Comparison of ENCODE assay signal across 13 cellular contexts in the genomic region with DNA sequence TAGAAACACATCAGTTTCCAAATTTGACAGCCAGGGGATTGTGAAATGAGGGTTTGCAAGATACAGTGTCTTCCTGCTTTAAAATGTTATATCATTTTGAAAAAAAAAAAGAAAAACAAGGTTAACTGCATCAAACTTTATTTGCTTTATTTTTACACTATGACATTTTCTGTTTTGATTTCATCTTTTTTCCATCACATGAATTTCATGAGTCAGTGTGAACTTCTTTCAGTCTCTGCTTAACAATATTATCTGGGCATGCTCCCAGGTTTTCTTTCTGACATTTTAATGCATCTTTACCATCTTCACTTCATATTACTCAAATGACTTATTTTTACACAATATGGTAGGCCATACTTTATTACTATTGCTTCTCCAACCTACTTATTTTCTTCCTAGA. TPM values are rescaled to one million over a fixed set of nuclear protein-coding genes. Genes with fewer than 3 reads are reported as not detected.
DNase-seq lines count a peak whose midpoint lies in the region; ATAC-seq, FAIRE-seq and TF ChIP-seq lines count a peak whose summit lies in the region.
"Had no signal": no experiment of that assay in that cellular context is flagged by ENCODE, and none has a peak within 500 bp of the region (broad histone marks: within the 10 kb centered on the region; RNA-seq: fewer than 3 reads in every experiment).

No MANE protein-coding gene starts in this region.

- in situ Hi-C loops in GM12878 (cut with MboI) = loop anchor here (25.0 kb wide), 1 partner anchor 1495 kb away; no protein-coding TSS in a partner anchor

- SMC1A ChIA-PET in GM12878 (lab: Charles Lee; ENCODE audit: uncharacterized antibody, unreplicated experiment) = interaction anchor here (1.0 to 12.8 kb wide), 11 partner anchors 9 to 164 kb away, joined by 3 to 325 read pairs (median 17); partner anchors contain the start of gene HINT3

- H3K4me1 ChIP-seq in A549 (peaks cover 59% of the 10 kb centered on the region), GM12878 (ENCODE audit: control insufficient read depth, insufficient read depth, low read length) (peaks cover 32% of the 10 kb centered on the region)

- H3K9me3 ChIP-seq in A549 (no peaks in the 10 kb centered on the region), GM12878 (replicated peaks; ENCODE audit: control insufficient read depth, insufficient read depth, low read length) (no peaks in the 10 kb centered on the region)
- H3K9me3 ChIP-seq: Caco-2 had no signal

- no peak overlapping the region for H2AFZ ChIP-seq in GM12878 (ENCODE audit: control insufficient read depth, low read depth, low read length)

- H4K20me1 ChIP-seq in GM12878 (ENCODE audit: control insufficient read depth, insufficient read depth) = no peaks in the 10 kb centered on the region

- intact Hi-C loops in GM12878 (cut with micrococcal nuclease; ENCODE audit: unreplicated experiment) = loop anchor here (5.0 kb wide), 2 partner anchors 40 to 65 kb away; no protein-coding TSS in a partner anchor

- TF ChIP-seq CTCF in A549 (IDR thresholded peaks at IDR 0.05) = no peak
- no peak for TF ChIP-seq CTCF in GM12878 (IDR thresholded peaks at IDR 0.05 in 2 of 3, conservative IDR thresholded peaks at IDR 0.05 in 1 of 3; ENCODE audit: control insufficient read depth in 2 of 3, extremely low read depth in 1 of 3, insufficient read depth in 1 of 3, low read depth in 3 of 3, low read length in 3 of 3)

- no peak overlapping the region for H3K27ac ChIP-seq in A549
- H3K27ac ChIP-seq in GM12878 (ENCODE audit: control insufficient read depth, insufficient read depth) = peak overlapping the region; percentile 58; the same call in 1 of the 2 replicates
- peak overlapping the region; percentile 22 for H3K27ac ChIP-seq in layer of hippocampus (ENCODE audit: low read depth, low read length)

- TF ChIP-seq POLR2A in A549 (IDR thresholded peaks at IDR 0.05; ENCODE audit: low read length) = no peak
- no peak for TF ChIP-seq POLR2A in GM12878 (IDR thresholded peaks at IDR 0.05; ENCODE audit: low read depth, low read length)

- peaks cover 69% of the 10 kb centered on the region for H3K79me2 ChIP-seq in GM12878 (ENCODE audit: control insufficient read depth, insufficient read depth, low read length)

- ATAC-seq in A549 (no peak), GM12878 (no peak)
- ATAC-seq: Panc1 had no signal

- TF ChIP-seq EP300 in A549 (IDR thresholded peaks at IDR 0.05) (no peak), GM12878 (IDR thresholded peaks at IDR 0.05; ENCODE audit: borderline replicate concordance in 1 of 2, control insufficient read depth in 1 of 2, low read depth in 2 of 2, low read length in 2 of 2) (no peak)

- POLR2A ChIA-PET in A549 (lab: Yijun Ruan, JAX) (no interaction called here), GM12878 (lab: Charles Lee) (interaction anchor here (0.6 to 7.4 kb wide), 8 partner anchors 11 to 166 kb away, joined by 4 to 55 read pairs (median 5); no protein-coding TSS in a partner anchor)

- H3K4me2 ChIP-seq in A549 (peak overlapping the region; percentile 81), GM12878 (ENCODE audit: control insufficient read depth, insufficient read depth) (peak overlapping the region; percentile 81)

- no peaks in the 10 kb centered on the region for H3K36me3 ChIP-seq in GM12878 (ENCODE audit: control insufficient read depth in 2 of 2, insufficient read depth in 2 of 2, low read length in 1 of 2)

- no TSS peak for BruUV-seq in GM12878 (replicated peaks; lab: Mats Ljungman, UMichigan)

- RAD21 ChIA-PET in GM12878 (lab: Charles Lee; ENCODE audit: unreplicated experiment) = interaction anchor here (1.0 to 11.2 kb wide), 11 partner anchors 9 to 491 kb away, joined by 3 to 185 read pairs (median 8); partner anchors contain the start of gene HDDC2

- FAIRE-seq in A549 (lab: Jason Lieb, UNC) = no peak
- FAIRE-seq in GM19239 (lab: Jason Lieb, UNC) = peak; percentile 77
- FAIRE-seq in GM12878 (lab: Jason Lieb, UNC) = no peak
- FAIRE-seq in urothelium cell line (lab: Jason Lieb, UNC) = no peak

- no peak for TF ChIP-seq RAD21 in A549 (conservative IDR thresholded peaks at IDR 0.05 in 1 of 2, IDR thresholded peaks at IDR 0.05 in 1 of 2)
- TF ChIP-seq RAD21 in GM12878 (IDR thresholded peaks at IDR 0.05; ENCODE audit: insufficient read depth, low read depth, low read length) = no peak

- H3K4me3 ChIP-seq in A549 = 0 out of 3 replicates have a peak overlapping the region, but pooled peaks have one; percentile 81
- H3K4me3 ChIP-seq in GM12878 = peak overlapping the region; percentile 91

- H3K9ac ChIP-seq in GM12878 (ENCODE audit: control insufficient read depth, insufficient read depth, low read length) = no peak overlapping the region

- no peak for DNase-seq in A549 (ENCODE audit: low read depth in 1 of 2, low spot score in 1 of 2)
- no peak for DNase-seq in GM19239 (ENCODE audit: insufficient read length, low spot score)
- no peak for DNase-seq in GM12878 (ENCODE audit: low read depth, low spot score)
- DNase-seq in urothelium cell line (ENCODE audit: low spot score) = no peak
- no peak for DNase-seq in NCI-H1417 treated with DMSO at 0.1 percent for 48 hours (lab: John Stamatoyannopoulos, UW)
- no peak for DNase-seq in anterior cingulate cortex (lab: John Stamatoyannopoulos, UW)
- DNase-seq in stimulated activated CD4-positive, alpha-beta T cell treated with anti-CD3 and anti-CD28 coated beads, Interleukin-4, amount 100 ng/mL, for 1 hour = no peak
- DNase-seq: activated CD8-positive, alpha-beta memory T cell treated with anti-CD3 and anti-CD28 coated beads for 24 hours; Caco-2; MM.1S; stimulated activated CD4-positive, alpha-beta T cell treated with anti-CD3 and anti-CD28 coated beads, Interleukin-4, amount 100 ng/mL, for 24 hours had no signal

- CTCF ChIA-PET in A549 (lab: Yijun Ruan, JAX) = interaction anchor here (1.1 to 3.2 kb wide), 3 partner anchors 82 to 182 kb away, joined by 3 to 24 read pairs (median 4); no protein-coding TSS in a partner anchor
- CTCF ChIA-PET in GM12878 (lab: Yijun Ruan, JAX) = interaction anchor here (0.7 to 23.8 kb wide), 20 partner anchors 8 to 322 kb away, joined by 3 to 505 read pairs (median 9); partner anchors contain the start of gene HINT3

- H3K27me3 ChIP-seq in GM12878 (replicated peaks in 1 of 2; ENCODE audit: control insufficient read depth in 2 of 2, insufficient read depth in 2 of 2, low read length in 1 of 2) (no peaks in the 10 kb centered on the region), layer of hippocampus (ENCODE audit: control insufficient read depth, insufficient read depth, low read length) (no peaks in the 10 kb centered on the region)

TF ChIP-seq in A549, 52 proteins besides CTCF, POLR2A, EP300 and RAD21 (continues in another document):
- no peak for TF ChIP-seq ZSCAN20 (CRISPR knock-in tag; IDR thresholded peaks at IDR 0.05)

RNA-seq across cellular contexts. Expression of gene NCOA7, which starts 1.9 kb away (rescaled TPM):
- 154 and 195 TPM in 2 replicates for polyA plus RNA-seq in A549 (2011; rRNA removed)
- polyA plus RNA-seq in A549 (2012; cell fraction: cytosol; rRNA removed) = 70.9 and 72.3 TPM in 2 replicates
- polyA plus RNA-seq in A549 (2012; cell fraction: nucleus; rRNA removed) = 50.6 and 56.7 TPM in 2 replicates
- polyA plus RNA-seq in A549 (2017; fragmentation: RNase III; extraction: RNeasy Plus Mini Kit Qiagen cat#74134 plus additional on column Dnase treatment) = 60.3 to 74.1 TPM (median 66.4 TPM) in 3 replicates
- 278 and 281 TPM in 2 replicates for polyA minus RNA-seq in A549 (2011; rRNA and poly(A)+ RNA removed)
- total RNA-seq in GM12878 (2013; cell fraction: nucleolus; rRNA removed) = 24.6 and 31.1 TPM in 2 replicates
- 24.5 and 29.8 TPM in 2 replicates for total RNA-seq in GM12878 (2014; rRNA removed)
- 43.8 and 44.9 TPM in 2 replicates for total RNA-seq in GM12878 (2014; rRNA removed; fragmentation: Illumina TruSeq; extraction: Trizol)
- total RNA-seq in GM12878 (2021) = 46.1 and 50.3 TPM in 2 replicates
- polyA plus RNA-seq in GM12878 (2011; ENCODE audit: low read depth) = 17.0 TPM
- polyA plus RNA-seq in GM12878 (2011; rRNA removed) = 50.0 and 55.5 TPM in 2 replicates
- 24.8 and 27.7 TPM in 2 replicates for polyA plus RNA-seq in GM12878 (2011; cell fraction: cytosol; rRNA removed)
- polyA plus RNA-seq in GM12878 (2011; cell fraction: nucleus; rRNA removed) = 21.3 and 27.9 TPM in 2 replicates
- 19.6 and 24.0 TPM in 2 replicates for polyA plus RNA-seq in GM12878 (2012)
- 49.7 and 55.3 TPM in 2 replicates for polyA plus RNA-seq in GM12878 (2014; fragmentation: Illumina TruSeq; extraction: Trizol)
- polyA plus RNA-seq in GM12878 (2014; fragmentation: Nextera tagmentation; extraction: Ambion mirVana) = 10 to 100 TPM; 18.9 to 28.8 TPM
- polyA plus RNA-seq in GM12878 (2014; rRNA removed) = 20.1 and 21.4 TPM in 2 replicates
- polyA plus RNA-seq in GM12878 (2016; fragmentation: Nextera tagmentation; extraction: Ambion mirVana) = 10 to 100 TPM; 32.9 to 35.4 TPM
- polyA minus RNA-seq in GM12878 (2011; rRNA and poly(A)+ RNA removed) = 80.7 and 105 TPM in 2 replicates
- 25.5 and 28.4 TPM in 2 replicates for polyA minus RNA-seq in GM12878 (2011; cell fraction: cytosol; rRNA and poly(A)+ RNA removed)
- 19.9 and 34.3 TPM in 2 replicates for polyA minus RNA-seq in GM12878 (2011; cell fraction: nucleus; rRNA and poly(A)+ RNA removed)

RNA-seq across cellular contexts. Expression of gene HEY2, which starts 43.2 kb away (rescaled TPM):
- 0.09 TPM in 1 of 2 replicates, not detected in the other for polyA plus RNA-seq in A549 (2011; rRNA removed)
- polyA plus RNA-seq in A549 (2012; cell fraction: cytosol; rRNA removed) = 0.13 and 0.15 TPM in 2 replicates
- 0.16 and 0.17 TPM in 2 replicates for polyA plus RNA-seq in A549 (2012; cell fraction: nucleus; rRNA removed)
- 0.04 TPM in 1 of 3 replicates, not detected in the others for polyA plus RNA-seq in A549 (2017; fragmentation: RNase III; extraction: RNeasy Plus Mini Kit Qiagen cat#74134 plus additional on column Dnase treatment)
- not detected in 2 replicates for polyA minus RNA-seq in A549 (2011; rRNA and poly(A)+ RNA removed)
- total RNA-seq in GM12878 (2013; cell fraction: nucleolus; rRNA removed) = 0.17 TPM in 1 of 2 replicates, not detected in the other
- 0.11 TPM in 1 of 2 replicates, not detected in the other for total RNA-seq in GM12878 (2014; rRNA removed)
- total RNA-seq in GM12878 (2014; rRNA removed; fragmentation: Illumina TruSeq; extraction: Trizol) = 0.09 TPM in 1 of 2 replicates, not detected in the other
- total RNA-seq in GM12878 (2021) = 0.08 and 0.11 TPM in 2 replicates
- polyA plus RNA-seq in GM12878 (2011; ENCODE audit: low read depth) = 0.22 TPM
- polyA plus RNA-seq in GM12878 (2011; rRNA removed) = not detected in 2 replicates
- polyA plus RNA-seq in GM12878 (2011; cell fraction: cytosol; rRNA removed) = not detected in 2 replicates
- 0.04 TPM in 1 of 2 replicates, not detected in the other for polyA plus RNA-seq in GM12878 (2011; cell fraction: nucleus; rRNA removed)
- polyA plus RNA-seq in GM12878 (2012) = 0.24 TPM in 2 replicates
- polyA plus RNA-seq in GM12878 (2014; fragmentation: Illumina TruSeq; extraction: Trizol) = 0.01 TPM in 1 of 2 replicates, not detected in the other
- polyA plus RNA-seq in GM12878 (2014; fragmentation: Nextera tagmentation; extraction: Ambion mirVana) = not detected
- 0.08 and 0.09 TPM in 2 replicates for polyA plus RNA-seq in GM12878 (2014; rRNA removed)
- polyA plus RNA-seq in GM12878 (2016; fragmentation: Nextera tagmentation; extraction: Ambion mirVana) = under 1 TPM; 0.14 to 0.32 TPM
- polyA minus RNA-seq in GM12878 (2011; rRNA and poly(A)+ RNA removed) = not detected in 2 replicates
- polyA minus RNA-seq in GM12878 (2011; cell fraction: cytosol; rRNA and poly(A)+ RNA removed) = not detected in 2 replicates
- polyA minus RNA-seq in GM12878 (2011; cell fraction: nucleus; rRNA and poly(A)+ RNA removed) = not detected in 2 replicates
- total RNA-seq: Caco-2 had no signal

Comparison
In these comparisons a context has a peak if more than half of its experiments do, and no peak if none do; other contexts are left out.
1. H3K27ac ChIP-seq: peak in GM12878 (single experiment) and layer of hippocampus (single experiment); none in A549 (0 of 2).